21 cellular contexts compared by ENCODE assay signal in the genomic region with DNA sequence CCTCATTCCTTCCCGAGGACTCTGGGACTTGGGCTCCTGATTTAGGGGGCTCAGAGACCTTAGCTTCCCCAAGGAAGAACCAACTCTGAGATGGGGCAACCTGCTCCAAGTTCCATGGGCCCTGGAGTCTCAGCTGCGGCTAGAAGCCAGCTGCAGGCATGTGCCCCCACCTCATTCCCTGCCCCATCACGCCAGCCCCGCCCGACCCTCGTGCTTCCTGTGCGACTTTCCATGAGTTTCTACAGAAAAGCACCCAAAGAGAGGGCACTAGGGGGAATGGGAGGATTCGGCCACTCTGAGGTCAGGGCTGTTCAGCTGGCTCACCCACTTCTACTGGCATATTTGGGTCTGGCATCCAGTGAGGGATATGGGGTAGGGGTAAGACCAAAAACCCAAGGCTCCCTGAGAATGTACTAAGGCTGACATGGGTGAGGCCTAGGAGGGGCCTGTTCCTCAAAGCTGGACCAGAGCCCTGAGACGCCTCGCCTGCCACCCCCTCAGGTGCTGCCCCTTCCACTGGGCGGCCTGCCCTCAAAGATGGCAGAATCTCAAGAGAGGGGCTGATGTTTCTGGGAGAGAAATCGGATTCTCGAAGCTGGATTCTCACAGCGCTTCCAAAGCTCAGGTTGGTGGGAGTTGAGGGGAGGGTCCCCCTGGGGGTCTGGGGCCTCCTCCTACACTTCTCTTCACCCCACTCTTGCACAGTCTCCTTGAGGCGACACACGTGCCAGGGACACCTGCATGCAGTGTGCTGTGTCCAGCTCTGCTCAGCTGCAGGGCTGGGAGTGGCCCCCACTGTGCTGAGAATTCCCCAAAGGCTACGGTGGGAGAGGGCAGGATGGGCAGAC. TPM values are rescaled to one million over a fixed set of nuclear protein-coding genes. Genes with fewer than 3 reads are reported as not detected.
"Had no signal": no experiment of that assay in that cellular context is flagged by ENCODE, and none has a peak within 500 bp of the region (broad histone marks: within the 10 kb centered on the region; RNA-seq: fewer than 3 reads in every experiment).

No MANE protein-coding gene starts in this region.

- H3K27me3 ChIP-seq: ascending aorta, right lobe of liver had no signal

- DNase-seq: activated CD4-positive, alpha-beta T cell treated with anti-CD3 and anti-CD28 coated beads, Interleukin-2, amount 10 ng/mL, durations not matched to agents 7 days and 5 days; activated CD8-positive, alpha-beta T cell treated with anti-CD3 and anti-CD28 coated beads, Interleukin-2, amount 10 ng/mL, durations not matched to agents 7 days and 5 days; activated effector memory CD4-positive, alpha-beta T cell treated with Interleukin-2 at 50 U/mL for 16 hours; activated naive CD4-positive, alpha-beta T cell treated with anti-CD3 and anti-CD28 coated beads, Interleukin-2, amount 10 ng/mL, durations not matched to agents 7 days and 5 days; activated naive CD8-positive, alpha-beta T cell treated with anti-CD3 and anti-CD28 coated beads, Interleukin-2, amount 50 U/mL, for 24 hours; activated T-cell treated with anti-CD3 and anti-CD28 coated beads, Interleukin-2, amount 50 U/mL, for 48 hours; effector CD8-positive, alpha-beta T cell; esophagus squamous epithelium; left cardiac atrium; small intestine; stimulated activated CD4-positive, alpha-beta T cell treated with anti-CD3 and anti-CD28 coated beads, Interleukin-4, amount 100 ng/mL, for 1 hour; stimulated activated naive CD8-positive, alpha-beta T cell treated with anti-CD3 and anti-CD28 coated beads, Interleukin-15, amount 100 ng/mL, for 72 hours; upper lobe of right lung had no signal

- H3K9me3 ChIP-seq: ascending aorta, esophagus squamous epithelium, right lobe of liver, thoracic aorta, upper lobe of right lung had no signal

- H3K27ac ChIP-seq: ascending aorta, esophagus squamous epithelium, hepatocyte, right lobe of liver, thoracic aorta, upper lobe of right lung had no signal

- FAIRE-seq: small intestine had no signal

- H2AFZ ChIP-seq: hepatocyte had no signal

- ATAC-seq: activated CD4-positive, CD25-positive, alpha-beta regulatory T cell treated with anti-CD3 and anti-CD28 coated beads, Interleukin-2, amount 50 U/mL, for 24 hours; activated CD8-positive, alpha-beta T cell treated with anti-CD3 and anti-CD28 coated beads, Interleukin-2, amount 10 ng/mL, durations not matched to agents 7 days and 5 days; activated naive CD8-positive, alpha-beta T cell treated with anti-CD3 and anti-CD28 coated beads, Interleukin-2, amount 50 U/mL, for 24 hours; left cardiac atrium; right lobe of liver; stimulated activated naive CD8-positive, alpha-beta T cell treated with anti-CD3 and anti-CD28 coated beads, Interleukin-15, amount 100 ng/mL, for 72 hours; upper lobe of right lung had no signal

- H3K79me2 ChIP-seq: hepatocyte had no signal

- H3K4me1 ChIP-seq: ascending aorta, right lobe of liver, upper lobe of right lung had no signal

- H3K4me2 ChIP-seq: hepatocyte had no signal

- H3K4me3 ChIP-seq: ascending aorta, esophagus squamous epithelium, hepatocyte, right lobe of liver, thoracic aorta, upper lobe of right lung had no signal

- H3K36me3 ChIP-seq: ascending aorta, esophagus squamous epithelium, right lobe of liver, thoracic aorta, upper lobe of right lung had no signal

RNA-seq across cellular contexts. Expression of a gene that starts 22.1 kb away (rescaled TPM):
- total RNA-seq: glomerular endothelial cell, lung microvascular endothelial cell, pulmonary artery endothelial cell had no signal
